ENCODE assay signal across 27 cellular contexts in the genomic region with DNA sequence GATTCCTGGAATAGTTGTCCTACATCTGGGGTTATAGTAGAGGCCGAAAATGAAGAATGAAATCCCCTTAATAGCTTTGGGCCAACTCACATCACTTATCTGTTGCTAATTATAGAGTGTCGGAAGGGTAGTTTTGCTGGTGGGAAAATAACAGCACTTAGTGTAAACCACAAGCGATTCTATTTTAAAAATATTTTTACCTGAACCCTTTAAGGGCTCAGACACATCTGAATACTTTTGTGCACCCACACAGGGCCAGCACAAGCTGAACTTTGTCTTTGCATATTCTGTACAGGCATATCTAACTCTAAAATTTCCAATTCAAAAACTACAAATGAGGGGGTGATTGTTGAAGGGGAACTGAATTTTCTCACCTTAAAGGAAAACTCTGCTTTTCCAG. TPM values are rescaled to one million over a fixed set of nuclear protein-coding genes. Genes with fewer than 3 reads are reported as not detected.
"Had no signal": no experiment of that assay in that cellular context is flagged by ENCODE, and none has a peak within 500 bp of the region (broad histone marks: within the 10 kb centered on the region; RNA-seq: fewer than 3 reads in every experiment).

No MANE protein-coding gene starts in this region.

- H3K36me3 ChIP-seq: SJSA1 had no signal

- ATAC-seq: Panc1, PC-3, Right ventricle myocardium inferior had no signal

- H3K4me1 ChIP-seq: SJSA1 had no signal

- H3K4me3 ChIP-seq: SJSA1, SK-N-MC had no signal

- DNase-seq: Kasumi-1; KBM-7; MV-4-11; NCI-H1048; NCI-H1105; NCI-H1417; NCI-H1436 treated with DMSO at 0.1 percent for 48 hours; NCI-H1694; NCI-H187 treated with DMSO at 0.1 percent for 48 hours; NCI-H2029 treated with DMSO at 0.1 percent for 48 hours; NCI-H2171 treated with DMSO at 0.1 percent for 48 hours; NCI-H345; NCI-H524; NCI-H526 treated with DMSO at 0.1 percent for 48 hours; NCI-H774; NK-92 treated with Interleukin-12 subunit alpha and Interleukin-12 subunit beta, amount 100 ng/mL, for 24 hours; PC-3; SIG-M5 had no signal

- H3K27ac ChIP-seq: HL-60, SJSA1, SK-N-MC had no signal

- H3K9me3 ChIP-seq: SJSA1 had no signal

- H3K27me3 ChIP-seq: SJSA1 had no signal

RNA-seq across cellular contexts. Expression of a gene that starts 27.6 kb away (rescaled TPM):
- total RNA-seq: M059J; NCI-H460; OCI-LY7; PC-3; Right ventricle myocardium inferior; SJSA1; T-helper 1 cell treated with Interleukin-12 subunit alpha and Interleukin-12 subunit beta and Interleukin-4 antibody, amounts not matched to agents 30 ng/mL and 1 ng/mL, for 36 hours had no signal

RNA-seq across cellular contexts. Expression of a gene that starts 42.4 kb away (rescaled TPM):
- total RNA-seq: M059J; NCI-H460; OCI-LY7; PC-3; Right ventricle myocardium inferior; SJSA1; T-helper 1 cell treated with Interleukin-12 subunit alpha and Interleukin-12 subunit beta and Interleukin-4 antibody, amounts not matched to agents 30 ng/mL and 1 ng/mL, for 36 hours had no signal
